In genomic region chr10:1712944-1713671, GRCh38 we compare ENCODE assay signal across 36 cellular contexts. TPM values are rescaled to one million over a fixed set of nuclear protein-coding genes. Genes with fewer than 3 reads are reported as not detected.
"Had no signal": no experiment of that assay in that cellular context is flagged by ENCODE, and none has a peak within 500 bp of the region (broad histone marks: within the 10 kb centered on the region; RNA-seq: fewer than 3 reads in every experiment).

No MANE protein-coding gene starts in this region.

- H3K4me3 ChIP-seq: MG63 had no signal

- H3K36me3 ChIP-seq: MG63 had no signal

- DNase-seq: Karpas-422, Kasumi-1, MG63, MM.1S, MV-4-11, NCI-H1048, NCI-H1092, NCI-H1092 treated with DMSO at 0.1 percent for 48 hours, NCI-H1105, NCI-H1105 treated with DMSO at 0.1 percent for 48 hours, NCI-H1417 treated with DMSO at 0.1 percent for 48 hours, NCI-H1436, NCI-H1436 treated with DMSO at 0.1 percent for 48 hours, NCI-H146, NCI-H1694, NCI-H1694 treated with DMSO at 0.1 percent for 48 hours, NCI-H187, NCI-H187 treated with DMSO at 0.1 percent for 48 hours, NCI-H1930, NCI-H2029, NCI-H2029 treated with DMSO at 0.1 percent for 48 hours, NCI-H2081, NCI-H2081 treated with DMSO at 0.1 percent for 48 hours, NCI-H2107, NCI-H2171, NCI-H2171 treated with DMSO at 0.1 percent for 48 hours, NCI-H2227 treated with DMSO at 0.1 percent for 48 hours, NCI-H226, NCI-H345, NCI-H446, NCI-H446 treated with DMSO at 0.1 percent for 48 hours, NCI-H510A, NCI-H510A treated with DMSO at 0.1 percent for 48 hours, NCI-H524 had no signal

- H3K9me3 ChIP-seq: MG63 had no signal

- H3K9ac ChIP-seq: KMS-11 had no signal

- H3K27ac ChIP-seq: KMS-11 had no signal

RNA-seq across cellular contexts. Expression of gene ADARB2, which starts 24.2 kb away (rescaled TPM):
- total RNA-seq: M059J had no signal
